Comparison of ENCODE assay signal across 14 cellular contexts in the genomic region with DNA sequence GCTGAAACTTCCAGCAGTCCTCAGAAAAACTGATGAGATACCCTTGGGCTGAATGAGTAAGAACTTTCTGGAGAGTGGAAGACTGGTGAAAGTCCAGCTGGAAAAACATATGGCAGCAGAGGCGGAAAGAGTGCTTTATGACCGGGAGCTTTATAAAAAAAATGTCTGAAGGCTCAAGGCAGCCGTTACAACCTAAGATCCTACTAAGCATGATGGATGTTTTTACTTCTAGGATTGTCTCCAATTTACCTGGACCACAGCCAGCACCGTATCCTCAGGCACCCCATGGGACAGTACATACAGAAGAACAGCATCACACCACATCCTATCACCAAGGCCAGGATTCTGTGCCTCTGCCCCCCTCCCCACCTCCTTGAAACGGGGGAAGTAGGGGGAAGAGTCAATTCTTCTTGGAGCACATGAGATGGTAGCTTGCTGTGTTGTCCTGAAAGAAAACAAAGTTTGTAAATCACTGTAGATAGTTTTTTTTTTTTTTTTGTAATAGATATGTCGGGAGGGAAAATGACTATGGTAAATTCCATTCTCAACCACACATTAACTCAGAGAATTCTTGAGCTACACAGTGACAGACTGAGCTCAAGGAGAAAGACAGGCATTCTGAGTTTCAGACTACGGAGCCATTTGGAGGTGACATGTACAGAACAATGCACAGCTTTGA. TPM values are rescaled to one million over a fixed set of nuclear protein-coding genes. Genes with fewer than 3 reads are reported as not detected.
A peak's percentile ranks its signal among the peaks of the same experiment; 100 is the strongest.
DNase-seq lines count a peak whose midpoint lies in the region; ATAC-seq and TF ChIP-seq lines count a peak whose summit lies in the region.
"Had no signal": no experiment of that assay in that cellular context is flagged by ENCODE, and none has a peak within 500 bp of the region (broad histone marks: within the 10 kb centered on the region; RNA-seq: fewer than 3 reads in every experiment).

No MANE protein-coding gene starts in this region.

- DNase-seq in Caki2 (ENCODE audit: low read depth) (peak; percentile 66), NCI-H2171 (lab: John Stamatoyannopoulos, UW) (peak; percentile 73), brain pericyte (ENCODE audit: low read depth, low spot score) (peak; percentile 83), osteoblast (ENCODE audit: insufficient read length, low spot score, missing footprints) (no peak), stomach (no peak)
- no peak for DNase-seq in effector memory CD4-positive, alpha-beta T cell
- no peak for DNase-seq in natural killer cell treated with Interleukin-12 subunit alpha and Interleukin-12 subunit beta and Interleukin-15 and Interleukin-18, amount 100 ng/mL, for 72 hours (ENCODE audit: low spot score)
- DNase-seq: activated T-cell treated with anti-CD3 and anti-CD28 coated beads, Interleukin-2, amount 50 U/mL, for 4 hours; H7; midbrain; MM.1S; spleen; stimulated activated CD8-positive, alpha-beta memory T cell treated with anti-CD3 and anti-CD28 coated beads, Interleukin-4, amount 100 ng/mL, for 48 hours had no signal

- H3K4me3 Mint-ChIP-seq in natural killer cell treated with Interleukin-12 subunit alpha and Interleukin-12 subunit beta and Interleukin-15 and Interleukin-18, amount 100 ng/mL, for 72 hours: no peak overlapping the region
- H3K4me3 Mint-ChIP-seq: activated T-cell treated with anti-CD3 and anti-CD28 coated beads, Interleukin-2, amount 50 U/mL, for 4 hours had no signal

- in situ Hi-C loops in Caki2 (cut with HindIII; ENCODE audit: low pct_unique_long_range_greater_than_20kb, low sequenced_read_pairs): loop anchor here (25.0 kb wide), 2 partner anchors 341 to 441 kb away; no protein-coding TSS in a partner anchor

- H3K9me3 Mint-ChIP-seq in natural killer cell treated with Interleukin-12 subunit alpha and Interleukin-12 subunit beta and Interleukin-15 and Interleukin-18, amount 100 ng/mL, for 72 hours: no peaks in the 10 kb centered on the region
- H3K9me3 Mint-ChIP-seq: activated T-cell treated with anti-CD3 and anti-CD28 coated beads, Interleukin-2, amount 50 U/mL, for 4 hours had no signal

- no peak for TF ChIP-seq POLR2A in stomach (IDR thresholded peaks at IDR 0.05)

- H3K36me3 ChIP-seq in osteoblast (ENCODE audit: insufficient read depth, low read length): no peaks in the 10 kb centered on the region
- no peaks in the 10 kb centered on the region for H3K36me3 ChIP-seq in stomach
- no peaks in the 10 kb centered on the region for H3K36me3 ChIP-seq in effector memory CD4-positive, alpha-beta T cell (ENCODE audit: control insufficient read depth, insufficient read depth, low read length)
- H3K36me3 ChIP-seq: spleen had no signal

- peaks cover 0 to 23% of the 10 kb centered on the region in 2 donors for H3K4me1 Mint-ChIP-seq in natural killer cell treated with Interleukin-12 subunit alpha and Interleukin-12 subunit beta and Interleukin-15 and Interleukin-18, amount 100 ng/mL, for 72 hours (ENCODE audit: low read depth in 2 of 2)

- H3K4me1 ChIP-seq in osteoblast (ENCODE audit: insufficient read depth, low read length): peaks cover 69% of the 10 kb centered on the region
- peaks cover 8 to 57% (median 26%) of the 10 kb centered on the region in 4 donors for H3K4me1 ChIP-seq in stomach
- no peaks in the 10 kb centered on the region for H3K4me1 ChIP-seq in effector memory CD4-positive, alpha-beta T cell (ENCODE audit: control insufficient read depth, insufficient read depth, low read length, poor library complexity, severe bottlenecking)

- no peak for TF ChIP-seq EP300 in stomach (IDR thresholded peaks at IDR 0.05)

- H3K27me3 ChIP-seq in osteoblast (ENCODE audit: insufficient read depth, low read length) (no peaks in the 10 kb centered on the region), stomach (no peaks in the 10 kb centered on the region)
- H3K27me3 ChIP-seq in effector memory CD4-positive, alpha-beta T cell (replicated peaks; ENCODE audit: control insufficient read depth, insufficient read depth, low read length, poor library complexity, severe bottlenecking): no peaks in the 10 kb centered on the region
- H3K27me3 ChIP-seq: spleen had no signal

- H3K4me3 ChIP-seq in osteoblast (ENCODE audit: insufficient read depth, low read length) (no peak overlapping the region), stomach (no peak overlapping the region)
- H3K4me3 ChIP-seq in effector memory CD4-positive, alpha-beta T cell (ENCODE audit: insufficient read depth, low read depth, low read length, poor library complexity, severe bottlenecking): no peak overlapping the region
- H3K4me3 ChIP-seq: spleen had no signal

- no peaks in the 10 kb centered on the region for H3K36me3 Mint-ChIP-seq in natural killer cell treated with Interleukin-12 subunit alpha and Interleukin-12 subunit beta and Interleukin-15 and Interleukin-18, amount 100 ng/mL, for 72 hours

- H3K9me3 ChIP-seq in osteoblast (ENCODE audit: low read depth, low read length) (no peaks in the 10 kb centered on the region), stomach (no peaks in the 10 kb centered on the region)
- no peaks in the 10 kb centered on the region for H3K9me3 ChIP-seq in effector memory CD4-positive, alpha-beta T cell (ENCODE audit: control insufficient read depth, low read length)
- H3K9me3 ChIP-seq: spleen had no signal

- no peaks in the 10 kb centered on the region for H4K20me1 ChIP-seq in osteoblast (ENCODE audit: insufficient read depth, low read length)

- H3K79me2 ChIP-seq in osteoblast (ENCODE audit: insufficient read depth, low read length): no peaks in the 10 kb centered on the region

- H3K27me3 Mint-ChIP-seq in natural killer cell treated with Interleukin-12 subunit alpha and Interleukin-12 subunit beta and Interleukin-15 and Interleukin-18, amount 100 ng/mL, for 72 hours: no peaks in the 10 kb centered on the region

- peak overlapping the region; percentile 13 for H2AFZ ChIP-seq in osteoblast (ENCODE audit: low read length)

- ATAC-seq in HG02571 (IDR thresholded peaks at IDR 0.05; ENCODE audit: unreplicated experiment): no peak
- no peak for ATAC-seq in natural killer cell treated with Interleukin-12 subunit alpha and Interleukin-12 subunit beta and Interleukin-15 and Interleukin-18, amount 100 ng/mL, for 72 hours
- ATAC-seq: activated T-cell treated with anti-CD3 and anti-CD28 coated beads, Interleukin-2, amount 50 U/mL, for 4 hours had no signal

- peak overlapping the region; percentile 53 for H3K4me2 ChIP-seq in osteoblast (ENCODE audit: insufficient read depth, low read length)

- TF ChIP-seq CTCF in osteoblast (IDR thresholded peaks at IDR 0.05; ENCODE audit: extremely low read depth, low read depth, low read length) (no peak), stomach (IDR thresholded peaks at IDR 0.05) (no peak)

- 61 to 79% (median 65%) methylated on average over 7 of the region's 7 CpGs for WGBS in stomach, 5 donors

- intact Hi-C loops in stomach (cut with DNase I; ENCODE audit: low total_unique reads): loop anchor here (10.0 kb wide), 1 partner anchor 83 kb away; no protein-coding TSS in a partner anchor

- H3K27ac Mint-ChIP-seq in natural killer cell treated with Interleukin-12 subunit alpha and Interleukin-12 subunit beta and Interleukin-15 and Interleukin-18, amount 100 ng/mL, for 72 hours: no peak overlapping the region

- H3K27ac ChIP-seq in osteoblast (ENCODE audit: low read depth, low read length) (peak overlapping the region; percentile 98), stomach (peak overlapping the region in 2 of 5 donors; percentile 10 to 25)
- H3K27ac ChIP-seq in effector memory CD4-positive, alpha-beta T cell (ENCODE audit: insufficient read depth, low read length, poor library complexity, severe bottlenecking): no peak overlapping the region
- H3K27ac ChIP-seq: spleen had no signal

RNA-seq across cellular contexts. Expression of a gene that starts 11.8 kb away (rescaled TPM):
- total RNA-seq in Caki2 (2014; rRNA removed; shearing (Covaris generic); ENCODE audit: low replicate concordance): 40.0 and 43.2 TPM in 2 replicates
- total RNA-seq in osteoblast (159 and 172 TPM in 2 replicates), stomach (100 to 1,000 TPM in 2 of 5 donors, 10 to 100 TPM in 3; 58.3 to 218 (median 81.1) TPM)
- polyA plus RNA-seq in stomach: 10 to 100 TPM; 39.6 to 57.0 (median 51.5) TPM
- 100 to 1,000 TPM; 131 to 243 TPM for total RNA-seq in natural killer cell treated with Interleukin-12 subunit alpha and Interleukin-12 subunit beta and Interleukin-15 and Interleukin-18, amount 100 ng/mL, for 72 hours

Comparison
In these comparisons a context has a peak if more than half of its experiments do, and no peak if none do; other contexts are left out.
1. DNase-seq: peak in Caki2 (single experiment), NCI-H2171 (single experiment) and brain pericyte (single experiment); none in osteoblast (single experiment), stomach (single experiment), effector memory CD4-positive, alpha-beta T cell (0 of 3) and natural killer cell treated with Interleukin-12 subunit alpha and Interleukin-12 subunit beta and Interleukin-15 and Interleukin-18, amount 100 ng/mL, for 72 hours (single experiment).